ENCODE assay signal across 11 cellular contexts in the genomic region with DNA sequence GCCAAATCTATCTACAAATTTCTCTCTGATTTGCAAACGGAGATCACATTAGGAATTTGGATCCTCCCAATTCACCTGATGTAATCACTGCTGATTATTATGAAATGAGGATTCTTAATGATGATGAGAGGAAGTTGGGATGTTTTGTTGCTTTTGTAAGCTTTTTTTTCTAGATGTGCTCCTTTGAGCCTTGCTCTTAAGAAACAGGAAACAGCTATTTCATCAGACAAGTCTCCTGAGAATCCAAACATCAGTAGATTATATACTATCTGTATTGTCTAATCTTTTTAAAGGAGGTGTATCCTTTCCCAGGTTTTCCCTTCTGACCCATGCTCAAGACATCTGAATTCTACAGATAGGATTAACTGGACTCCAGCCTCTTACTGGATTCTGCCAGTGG.
"Had no signal": no experiment of that assay in that cellular context is flagged by ENCODE, and none has a peak within 500 bp of the region (broad histone marks: within the 10 kb centered on the region; RNA-seq: fewer than 3 reads in every experiment).

No MANE protein-coding gene starts in this region.

- DNase-seq: activated CD4-positive, alpha-beta T cell treated with anti-CD3 and anti-CD28 coated beads, Interleukin-2, amount 50 U/mL, for 1 hour; activated naive CD4-positive, alpha-beta T cell treated with anti-CD3 and anti-CD28 coated beads for 36 hours; activated T-cell treated with anti-CD3 and anti-CD28 coated beads for 4 hours; colonic mucosa; effector CD8-positive, alpha-beta T cell; erythroblast; hippocampal formation; left ventricle myocardium superior; retina; thyroid gland; uterus had no signal
